In genomic region chr2:120442541-120442922, GRCh38 we compare ENCODE assay signal across 10 cellular contexts.
A peak's percentile ranks its signal among the peaks of the same experiment; 100 is the strongest.
DNase-seq lines count a peak whose midpoint lies in the region; ATAC-seq, FAIRE-seq and TF ChIP-seq lines count a peak whose summit lies in the region.
"Had no signal": no experiment of that assay in that cellular context is flagged by ENCODE, and none has a peak within 500 bp of the region (broad histone marks: within the 10 kb centered on the region; RNA-seq: fewer than 3 reads in every experiment).

No MANE protein-coding gene starts in this region.

- no peak for DNase-seq in A549 (ENCODE audit: low read depth in 1 of 2, low spot score in 1 of 2)
- peak; percentile 50 for DNase-seq in SW480 (ENCODE audit: low spot score)
- no peak for DNase-seq in Karpas-422
- no peak for DNase-seq in NCI-H2081 (lab: John Stamatoyannopoulos, UW)
- DNase-seq in DMS114 treated with DMSO at 0.1 percent for 48 hours (lab: John Stamatoyannopoulos, UW; ENCODE audit: unreplicated experiment): no peak
- DNase-seq: NCI-H187 treated with DMSO at 0.1 percent for 48 hours had no signal

- CTCF ChIA-PET in A549 (lab: Yijun Ruan, JAX): interaction anchor here (1.4 kb wide), 1 partner anchor 99 kb away, joined by 4 read pairs; no protein-coding TSS in a partner anchor

- H3K4me2 ChIP-seq in A549: peak overlapping the region; percentile 61
- no peak overlapping the region for H3K4me2 ChIP-seq in Karpas-422 (ENCODE audit: low read depth, low read length, poor library complexity, severe bottlenecking)

- ATAC-seq in A549: no peak
- ATAC-seq in esophagus mucosa: peak; percentile 5
- ATAC-seq in GM21529 (IDR thresholded peaks at IDR 0.05; ENCODE audit: unreplicated experiment): no peak

- H3K27me3 Mint-ChIP-seq in nephron (ENCODE audit: low read depth): peaks cover 93% of the 10 kb centered on the region

- H3K9me2 ChIP-seq in Karpas-422 (replicated peaks; ENCODE audit: insufficient read depth, low read length): no peaks in the 10 kb centered on the region

- H3K9me3 ChIP-seq in A549 (no peaks in the 10 kb centered on the region), Karpas-422 (ENCODE audit: low read length) (no peaks in the 10 kb centered on the region)

- no peaks in the 10 kb centered on the region for H3K36me3 ChIP-seq in Karpas-422 (ENCODE audit: insufficient read depth, low read length)

- POLR2A ChIA-PET in A549 (lab: Yijun Ruan, JAX): no interaction called here

- H4K20me1 ChIP-seq in Karpas-422 (ENCODE audit: insufficient read depth, low read depth, low read length): no peaks in the 10 kb centered on the region

- H3K9ac ChIP-seq in Karpas-422 (ENCODE audit: low read length): no peak overlapping the region

- H3K4me3 ChIP-seq in A549 (peak overlapping the region; percentile 31; the same call in 1 of the 3 replicates), Karpas-422 (ENCODE audit: low read length) (no peak overlapping the region)

- no peaks in the 10 kb centered on the region for H3K9me3 Mint-ChIP-seq in nephron
- H3K9me3 Mint-ChIP-seq: central memory CD8-positive, alpha-beta T cell had no signal

- no peaks in the 10 kb centered on the region for H3K36me3 Mint-ChIP-seq in nephron (ENCODE audit: low read depth)

- no peak for TF ChIP-seq POLR2A in A549 (IDR thresholded peaks at IDR 0.05; ENCODE audit: low read length)

- FAIRE-seq in A549 (lab: Jason Lieb, UNC): no peak

- no peak overlapping the region for H3K27ac ChIP-seq in A549
- H3K27ac ChIP-seq in Karpas-422 (ENCODE audit: low read length): no peak overlapping the region

- H3K4me1 Mint-ChIP-seq in nephron: peaks cover 39% of the 10 kb centered on the region
- H3K4me1 Mint-ChIP-seq: central memory CD8-positive, alpha-beta T cell had no signal

- H3K79me2 ChIP-seq in Karpas-422 (ENCODE audit: low read length): no peaks in the 10 kb centered on the region

- TF ChIP-seq CTCF in A549 (IDR thresholded peaks at IDR 0.05) (no peak), nephron (IDR thresholded peaks at IDR 0.05; ENCODE audit: unreplicated experiment in 3 of 3) (no peak)

- H3K27me3 ChIP-seq in Karpas-422 (ENCODE audit: low read length): no peaks in the 10 kb centered on the region

- TF ChIP-seq EP300 in A549 (IDR thresholded peaks at IDR 0.05): no peak

- H2AFZ ChIP-seq in Karpas-422 (ENCODE audit: low read length): no peak overlapping the region

- 72% methylated on average over 16 of the region's 16 CpGs for WGBS in A549 (ENCODE audit: missing lambda C conversion rate)

- H3K27ac Mint-ChIP-seq in nephron: no peak overlapping the region

- H3K4me1 ChIP-seq in A549 (peaks cover under 1% of the 10 kb centered on the region; the same call in 2 of the 3 replicates), Karpas-422 (ENCODE audit: low read length) (peaks cover 49% of the 10 kb centered on the region)

- H3K4me3 Mint-ChIP-seq in nephron: peak overlapping the region; percentile 66 to 77 (median 67)

- TF ChIP-seq RAD21 in A549 (conservative IDR thresholded peaks at IDR 0.05 in 1 of 2, IDR thresholded peaks at IDR 0.05 in 1 of 2): no peak

TF ChIP-seq in A549, 52 proteins besides CTCF, POLR2A, EP300 and RAD21:
- TF ChIP-seq MAX (IDR thresholded peaks at IDR 0.05) (no peak), USF2 (IDR thresholded peaks at IDR 0.05) (no peak), ZSCAN20 (CRISPR knock-in tag; IDR thresholded peaks at IDR 0.05) (no peak), ZFP36 (IDR thresholded peaks at IDR 0.05; ENCODE audit: borderline replicate concordance, partially characterized antibody) (no peak), KDM1A (IDR thresholded peaks at IDR 0.05; ENCODE audit: low read depth) (no peak), POLR2AphosphoS2 (conservative IDR thresholded peaks at IDR 0.05; ENCODE audit: low read length) (no peak), HDAC2 (IDR thresholded peaks at IDR 0.05) (no peak), HOXB5 (CRISPR knock-in tag; IDR thresholded peaks at IDR 0.05) (no peak), MYC (IDR thresholded peaks at IDR 0.05; ENCODE audit: borderline replicate concordance, low read length) (no peak), FOXS1 (CRISPR knock-in tag; IDR thresholded peaks at IDR 0.05) (no peak), MAZ (IDR thresholded peaks at IDR 0.05; ENCODE audit: borderline replicate concordance, low read depth, low read length) (no peak)
TF ChIP-seq in A549: peak in this region for 0.
